12 cellular contexts compared by ENCODE assay signal in the genomic region with DNA sequence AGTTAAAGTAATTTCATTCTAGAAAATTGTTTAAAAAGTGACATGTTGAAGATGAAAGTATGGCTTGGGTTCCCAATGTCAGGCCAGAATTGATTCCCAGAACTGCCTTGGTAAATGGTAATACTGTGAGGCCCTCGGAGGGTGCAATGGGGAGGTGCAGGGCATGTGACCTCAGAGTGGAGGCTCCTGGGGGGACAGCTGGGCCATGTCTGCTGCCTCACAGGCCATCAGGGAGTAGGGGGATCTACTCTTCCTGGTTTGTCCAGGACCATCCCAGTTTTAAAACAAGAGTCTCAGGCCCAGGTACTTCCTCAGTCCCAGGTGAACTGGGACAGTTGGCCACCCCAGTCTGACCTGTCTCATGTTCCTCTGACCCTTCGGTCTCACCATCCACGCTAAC. TPM values are rescaled to one million over a fixed set of nuclear protein-coding genes. Genes with fewer than 3 reads are reported as not detected.
A peak's percentile ranks its signal among the peaks of the same experiment; 100 is the strongest.
DNase-seq lines count a peak whose midpoint lies in the region; ATAC-seq and TF ChIP-seq lines count a peak whose summit lies in the region.
"Had no signal": no experiment of that assay in that cellular context is flagged by ENCODE, and none has a peak within 500 bp of the region (broad histone marks: within the 10 kb centered on the region; RNA-seq: fewer than 3 reads in every experiment).

No MANE protein-coding gene starts in this region.

- no peak for ATAC-seq in natural killer cell treated with Interleukin-12 subunit alpha and Interleukin-12 subunit beta and Interleukin-15 and Interleukin-18, amount 100 ng/mL, for 72 hours
- ATAC-seq in natural killer cell, result no peak
- no peak for ATAC-seq in naive thymus-derived CD4-positive, alpha-beta T cell
- no peak for ATAC-seq in GM21737 (IDR thresholded peaks at IDR 0.05; ENCODE audit: unreplicated experiment)

- no peaks in the 10 kb centered on the region for H3K36me3 ChIP-seq in naive thymus-derived CD4-positive, alpha-beta T cell (ENCODE audit: control insufficient read depth in 2 of 3, insufficient read depth in 3 of 3, low read length in 3 of 3)
- H3K36me3 ChIP-seq in vagina, result no peaks in the 10 kb centered on the region

- TF ChIP-seq CTCF in natural killer cell (IDR thresholded peaks at IDR 0.05) (no peak), vagina (IDR thresholded peaks at IDR 0.05) (no peak)

- CTCF ChIA-PET in naive thymus-derived CD4-positive, alpha-beta T cell (lab: Charles Lee), result no interaction called here

- TF ChIP-seq POLR2A in vagina (IDR thresholded peaks at IDR 0.05), result no peak

- POLR2A ChIA-PET in naive thymus-derived CD4-positive, alpha-beta T cell (lab: Charles Lee), result no interaction called here

- H3K4me1 Mint-ChIP-seq in natural killer cell treated with Interleukin-12 subunit alpha and Interleukin-12 subunit beta and Interleukin-15 and Interleukin-18, amount 100 ng/mL, for 72 hours (ENCODE audit: low read depth in 2 of 2), result peaks cover 33 to 36% of the 10 kb centered on the region in 2 donors
- H3K4me1 Mint-ChIP-seq in natural killer cell, result peaks cover 16 to 28% of the 10 kb centered on the region in 2 donors
- peaks cover 60% of the 10 kb centered on the region for H3K4me1 Mint-ChIP-seq in activated T-helper 1 cell treated with anti-CD3 and anti-CD28 coated beads, Interleukin-12 subunit alpha, Interleukin-12 subunit beta, Interleukin-2, Interleukin-4 antibody, amounts not matched to agents 30 ng/mL and 10 ng/mL and 1 ng/mL, durations not matched to agents 14 hours and 24 hours and 36 hours (ENCODE audit: low read depth)
- peaks cover 32 to 71% (median 57%) of the 10 kb centered on the region in 7 donors for H3K4me1 Mint-ChIP-seq in naive thymus-derived CD4-positive, alpha-beta T cell

- H3K9me3 ChIP-seq in naive thymus-derived CD4-positive, alpha-beta T cell (ENCODE audit: control insufficient read depth in 2 of 3, low read length in 3 of 3), result no peaks in the 10 kb centered on the region
- H3K9me3 ChIP-seq in vagina, result no peaks in the 10 kb centered on the region

- H3K4me3 ChIP-seq in naive thymus-derived CD4-positive, alpha-beta T cell (ENCODE audit: low read length), result no peak overlapping the region
- H3K4me3 ChIP-seq in vagina, result no peak overlapping the region

- H3K4me3 Mint-ChIP-seq in natural killer cell treated with Interleukin-12 subunit alpha and Interleukin-12 subunit beta and Interleukin-15 and Interleukin-18, amount 100 ng/mL, for 72 hours, result no peak overlapping the region
- no peak overlapping the region for H3K4me3 Mint-ChIP-seq in natural killer cell
- H3K4me3 Mint-ChIP-seq in activated T-helper 1 cell treated with anti-CD3 and anti-CD28 coated beads, Interleukin-12 subunit alpha, Interleukin-12 subunit beta, Interleukin-2, Interleukin-4 antibody, amounts not matched to agents 30 ng/mL and 10 ng/mL and 1 ng/mL, durations not matched to agents 14 hours and 24 hours and 36 hours, result no peak overlapping the region
- H3K4me3 Mint-ChIP-seq in naive thymus-derived CD4-positive, alpha-beta T cell, result peak overlapping the region in 9 of 10 donors; percentile 10 to 83 (median 67)

- peak overlapping the region; percentile 25 for H3K27ac ChIP-seq in naive thymus-derived CD4-positive, alpha-beta T cell (ENCODE audit: low read depth, low read length)
- H3K27ac ChIP-seq in vagina, result peak overlapping the region; percentile 26
- H3K27ac ChIP-seq: RWPE1 had no signal

- no peaks in the 10 kb centered on the region for H3K27me3 ChIP-seq in naive thymus-derived CD4-positive, alpha-beta T cell (ENCODE audit: control insufficient read depth in 2 of 2, insufficient read depth in 2 of 2, low read length in 2 of 2)
- H3K27me3 ChIP-seq in vagina, result no peaks in the 10 kb centered on the region

- peaks cover 13 to 14% of the 10 kb centered on the region in 2 donors for H3K27me3 Mint-ChIP-seq in natural killer cell treated with Interleukin-12 subunit alpha and Interleukin-12 subunit beta and Interleukin-15 and Interleukin-18, amount 100 ng/mL, for 72 hours
- H3K27me3 Mint-ChIP-seq in natural killer cell (ENCODE audit: low read depth in 2 of 2), result peaks cover 12 to 19% of the 10 kb centered on the region in 2 donors
- H3K27me3 Mint-ChIP-seq in activated T-helper 1 cell treated with anti-CD3 and anti-CD28 coated beads, Interleukin-12 subunit alpha, Interleukin-12 subunit beta, Interleukin-2, Interleukin-4 antibody, amounts not matched to agents 30 ng/mL and 10 ng/mL and 1 ng/mL, durations not matched to agents 14 hours and 24 hours and 36 hours (ENCODE audit: insufficient read depth), result peaks cover 14% of the 10 kb centered on the region
- peaks cover 0 to 35% (median 0%) of the 10 kb centered on the region in 5 donors for H3K27me3 Mint-ChIP-seq in naive thymus-derived CD4-positive, alpha-beta T cell

- H3K36me3 Mint-ChIP-seq in natural killer cell treated with Interleukin-12 subunit alpha and Interleukin-12 subunit beta and Interleukin-15 and Interleukin-18, amount 100 ng/mL, for 72 hours, result no peaks in the 10 kb centered on the region
- no peaks in the 10 kb centered on the region for H3K36me3 Mint-ChIP-seq in natural killer cell
- H3K36me3 Mint-ChIP-seq in activated T-helper 1 cell treated with anti-CD3 and anti-CD28 coated beads, Interleukin-12 subunit alpha, Interleukin-12 subunit beta, Interleukin-2, Interleukin-4 antibody, amounts not matched to agents 30 ng/mL and 10 ng/mL and 1 ng/mL, durations not matched to agents 14 hours and 24 hours and 36 hours (ENCODE audit: low read depth), result peaks cover 9% of the 10 kb centered on the region
- peaks cover 0 to 8% (median 0%) of the 10 kb centered on the region in 5 donors for H3K36me3 Mint-ChIP-seq in naive thymus-derived CD4-positive, alpha-beta T cell

- H3K4me1 ChIP-seq in naive thymus-derived CD4-positive, alpha-beta T cell (ENCODE audit: control insufficient read depth in 2 of 2, insufficient read depth in 2 of 2, low read length in 2 of 2), result peaks cover 15 to 46% of the 10 kb centered on the region in 2 donors
- peaks cover 39% of the 10 kb centered on the region for H3K4me1 ChIP-seq in vagina

- no peaks in the 10 kb centered on the region for H3K9me3 Mint-ChIP-seq in natural killer cell treated with Interleukin-12 subunit alpha and Interleukin-12 subunit beta and Interleukin-15 and Interleukin-18, amount 100 ng/mL, for 72 hours
- H3K9me3 Mint-ChIP-seq in natural killer cell, result no peaks in the 10 kb centered on the region
- H3K9me3 Mint-ChIP-seq in activated T-helper 1 cell treated with anti-CD3 and anti-CD28 coated beads, Interleukin-12 subunit alpha, Interleukin-12 subunit beta, Interleukin-2, Interleukin-4 antibody, amounts not matched to agents 30 ng/mL and 10 ng/mL and 1 ng/mL, durations not matched to agents 14 hours and 24 hours and 36 hours, result no peaks in the 10 kb centered on the region
- H3K9me3 Mint-ChIP-seq in naive thymus-derived CD4-positive, alpha-beta T cell, result peaks cover 0 to 5% (median 0%) of the 10 kb centered on the region in 11 donors

- no peak for DNase-seq in natural killer cell treated with Interleukin-12 subunit alpha and Interleukin-12 subunit beta and Interleukin-15 and Interleukin-18, amount 100 ng/mL, for 72 hours (ENCODE audit: low spot score)
- DNase-seq in natural killer cell (no peak), vagina (ENCODE audit: extremely low spot score in 2 of 2) (no peak), kidney glomerular epithelial cell (lab: John Stamatoyannopoulos, UW) (no peak), HT-29 (ENCODE audit: low spot score) (no peak)
- DNase-seq in activated T-helper 1 cell treated with anti-CD3 and anti-CD28 coated beads, Interleukin-12 subunit alpha, Interleukin-12 subunit beta, Interleukin-2, Interleukin-4 antibody, amounts not matched to agents 30 ng/mL and 10 ng/mL and 1 ng/mL, durations not matched to agents 14 hours and 24 hours and 36 hours (ENCODE audit: low spot score), result no peak
- DNase-seq in naive thymus-derived CD4-positive, alpha-beta T cell, result no peak
- DNase-seq: anterior cingulate cortex, NCI-H2107, NCI-H82 had no signal

- H3K27ac Mint-ChIP-seq in natural killer cell treated with Interleukin-12 subunit alpha and Interleukin-12 subunit beta and Interleukin-15 and Interleukin-18, amount 100 ng/mL, for 72 hours, result peak overlapping the region; percentile 73 to 78
- peak overlapping the region in 1 of 2 donors; percentile 52 for H3K27ac Mint-ChIP-seq in natural killer cell
- H3K27ac Mint-ChIP-seq in activated T-helper 1 cell treated with anti-CD3 and anti-CD28 coated beads, Interleukin-12 subunit alpha, Interleukin-12 subunit beta, Interleukin-2, Interleukin-4 antibody, amounts not matched to agents 30 ng/mL and 10 ng/mL and 1 ng/mL, durations not matched to agents 14 hours and 24 hours and 36 hours, result peak overlapping the region; percentile 48
- H3K27ac Mint-ChIP-seq in naive thymus-derived CD4-positive, alpha-beta T cell, result peak overlapping the region in 8 of 9 donors; percentile 73 to 96 (median 92)

- intact Hi-C loops in natural killer cell (cut with micrococcal nuclease) (no loop called here), vagina (cut with DNase I) (no loop called here)
- intact Hi-C loops in activated T-helper 1 cell treated with anti-CD3 and anti-CD28 coated beads, Interleukin-12 subunit alpha, Interleukin-12 subunit beta, Interleukin-2, Interleukin-4 antibody, amounts not matched to agents 30 ng/mL and 10 ng/mL and 1 ng/mL, durations not matched to agents 14 hours and 24 hours and 36 hours (cut with micrococcal nuclease), result loop anchor here (10.0 kb wide), 3 partner anchors 663 to 1277 kb away; partner anchors contain the start of gene TAGAP
- intact Hi-C loops in naive thymus-derived CD4-positive, alpha-beta T cell (cut with micrococcal nuclease), result loop anchor here (2.0 to 10.0 kb wide), 4 partner anchors 35 to 1087 kb away; no protein-coding TSS in a partner anchor

RNA-seq across cellular contexts. Expression of gene SNX9, which starts 55.3 kb away (rescaled TPM):
- 10 to 100 TPM in 1 of 2 donors, 1 to 10 TPM in 1; 5.4 to 14.6 TPM for total RNA-seq in natural killer cell treated with Interleukin-12 subunit alpha and Interleukin-12 subunit beta and Interleukin-15 and Interleukin-18, amount 100 ng/mL, for 72 hours
- 1 to 10 TPM; 6.0 to 9.7 (median 7.3) TPM for total RNA-seq in natural killer cell
- total RNA-seq in activated T-helper 1 cell treated with anti-CD3 and anti-CD28 coated beads, Interleukin-12 subunit alpha, Interleukin-12 subunit beta, Interleukin-2, Interleukin-4 antibody, amounts not matched to agents 30 ng/mL and 10 ng/mL and 1 ng/mL, durations not matched to agents 14 hours and 24 hours and 36 hours, result 53.4 TPM in 2 replicates
- 10 to 100 TPM; 13.4 to 39.2 (median 36.4) TPM for total RNA-seq in naive thymus-derived CD4-positive, alpha-beta T cell
- polyA plus RNA-seq in naive thymus-derived CD4-positive, alpha-beta T cell, result 10 to 100 TPM; 23.8 to 51.5 TPM
- total RNA-seq in vagina, result 61.4 TPM
- 10.6 and 11.1 TPM in 2 replicates for total RNA-seq in HT-29 (2014; rRNA removed; shearing (Covaris generic))

Comparison
In these comparisons a context has a peak if more than half of its experiments do, and no peak if none do; other contexts are left out.
1. H3K4me3 Mint-ChIP-seq: peak in naive thymus-derived CD4-positive, alpha-beta T cell (9 of 10); none in natural killer cell treated with Interleukin-12 subunit alpha and Interleukin-12 subunit beta and Interleukin-15 and Interleukin-18, amount 100 ng/mL, for 72 hours (single experiment), natural killer cell (single experiment) and activated T-helper 1 cell treated with anti-CD3 and anti-CD28 coated beads, Interleukin-12 subunit alpha, Interleukin-12 subunit beta, Interleukin-2, Interleukin-4 antibody, amounts not matched to agents 30 ng/mL and 10 ng/mL and 1 ng/mL, durations not matched to agents 14 hours and 24 hours and 36 hours (single experiment).
2. intact Hi-C loops: an anchor here in activated T-helper 1 cell treated with anti-CD3 and anti-CD28 coated beads, Interleukin-12 subunit alpha, Interleukin-12 subunit beta, Interleukin-2, Interleukin-4 antibody, amounts not matched to agents 30 ng/mL and 10 ng/mL and 1 ng/mL, durations not matched to agents 14 hours and 24 hours and 36 hours (10.0 kb wide) and naive thymus-derived CD4-positive, alpha-beta T cell (2.0 to 10.0 kb wide); none called in natural killer cell and vagina.